8 cellular contexts compared by ENCODE assay signal in genomic region chr14:69261761-69262331, GRCh38. TPM values are rescaled to one million over a fixed set of nuclear protein-coding genes. Genes with fewer than 3 reads are reported as not detected.
DNase-seq lines count a peak whose midpoint lies in the region; ATAC-seq and TF ChIP-seq lines count a peak whose summit lies in the region.

No MANE protein-coding gene starts in this region.

- no peak overlapping the region for H2BK120ac ChIP-seq in mesenchymal stem cell (ENCODE audit: low read depth, low read length)

- H3K4ac ChIP-seq in mesenchymal stem cell (ENCODE audit: low read depth in 1 of 2, low read length in 2 of 2): no peak overlapping the region

- H3K27ac Mint-ChIP-seq in stimulated activated naive CD8-positive, alpha-beta T cell treated with anti-CD3 and anti-CD28 coated beads, Interleukin-15, amount 100 ng/mL, for 72 hours: no peak overlapping the region

- no peak overlapping the region for H4K8ac ChIP-seq in mesenchymal stem cell (ENCODE audit: low read length)

- TF ChIP-seq POLR2A in uterus (IDR thresholded peaks at IDR 0.05) (no peak), thyroid gland (IDR thresholded peaks at IDR 0.05) (no peak)

- H2AK5ac ChIP-seq in mesenchymal stem cell (ENCODE audit: low read length, severe bottlenecking): no peak overlapping the region

- H4K91ac ChIP-seq in mesenchymal stem cell (ENCODE audit: low read length): no peak overlapping the region

- POLR2A ChIA-PET in OCI-LY7 (lab: Charles Lee): no interaction called here

- BruUV-seq in OCI-LY7 (replicated peaks; lab: Mats Ljungman, UMichigan): no TSS peak

- H3K4me1 Mint-ChIP-seq in stimulated activated naive CD8-positive, alpha-beta T cell treated with anti-CD3 and anti-CD28 coated beads, Interleukin-15, amount 100 ng/mL, for 72 hours: peaks cover 8% of the 10 kb centered on the region

- no peaks in the 10 kb centered on the region for H3K9me3 Mint-ChIP-seq in stimulated activated naive CD8-positive, alpha-beta T cell treated with anti-CD3 and anti-CD28 coated beads, Interleukin-15, amount 100 ng/mL, for 72 hours

- 31% methylated on average over 2 of the region's 5 CpGs for WGBS in mesenchymal stem cell
- 58 to 67% methylated on average over 5 of the region's 5 CpGs for WGBS in thyroid gland, 2 donors

- no peaks in the 10 kb centered on the region for H3K79me2 ChIP-seq in OCI-LY7 (ENCODE audit: insufficient read depth, low read depth, low read length)

- H2BK5ac ChIP-seq in mesenchymal stem cell (ENCODE audit: low read depth, low read length, poor library complexity, severe bottlenecking): no peak overlapping the region

- intact Hi-C loops in colonic mucosa (cut with DNase I): no loop called here
- intact Hi-C loops in uterus (cut with DNase I; ENCODE audit: low total_unique reads): no loop called here
- intact Hi-C loops in thyroid gland (cut with DNase I): no loop called here
- intact Hi-C loops in OCI-LY7 (cut with micrococcal nuclease; ENCODE audit: unreplicated experiment): loop anchor here (1.0 kb wide), 1 partner anchor 198 kb away; no protein-coding TSS in a partner anchor

- H3K27me3 ChIP-seq in colonic mucosa (peaks cover 20% of the 10 kb centered on the region), mesenchymal stem cell (ENCODE audit: control insufficient read depth in 1 of 2, insufficient read depth in 1 of 2, low read length in 2 of 2) (peaks cover 26 to 77% of the 10 kb centered on the region in 2 experiments), uterus (peaks cover 0 to 5% of the 10 kb centered on the region in 2 donors), thyroid gland (no peaks in the 10 kb centered on the region)

- peak overlapping the region; percentile 85 to 96 for H3K4me3 Mint-ChIP-seq in stimulated activated naive CD8-positive, alpha-beta T cell treated with anti-CD3 and anti-CD28 coated beads, Interleukin-15, amount 100 ng/mL, for 72 hours

- peaks cover 5% of the 10 kb centered on the region for H3K4me1 ChIP-seq in colonic mucosa
- peaks cover 20% of the 10 kb centered on the region for H3K4me1 ChIP-seq in mesenchymal stem cell (ENCODE audit: control insufficient read depth, insufficient read depth, low read depth, low read length)
- H3K4me1 ChIP-seq in uterus: no peaks in the 10 kb centered on the region
- H3K4me1 ChIP-seq in thyroid gland: peaks cover 6 to 22% of the 10 kb centered on the region in 2 donors
- H3K4me1 ChIP-seq in OCI-LY7 (ENCODE audit: insufficient read depth, low read length, poor library complexity, severe bottlenecking): peaks cover 13% of the 10 kb centered on the region

- TF ChIP-seq CTCF in colonic mucosa (IDR thresholded peaks at IDR 0.05) (no peak), uterus (IDR thresholded peaks at IDR 0.05) (no peak), thyroid gland (IDR thresholded peaks at IDR 0.05) (no peak), OCI-LY7 (conservative IDR thresholded peaks at IDR 0.05; ENCODE audit: low read length) (no peak)

- H4K20me1 ChIP-seq in OCI-LY7 (ENCODE audit: insufficient read depth, low read length): no peaks in the 10 kb centered on the region

- no peak overlapping the region for H3K23ac ChIP-seq in mesenchymal stem cell (ENCODE audit: low read length in 2 of 2)

- H2AFZ ChIP-seq in mesenchymal stem cell (ENCODE audit: low read depth, low read length) (no peak overlapping the region), OCI-LY7 (ENCODE audit: low read length) (no peak overlapping the region)

- H3K9me2 ChIP-seq in OCI-LY7 (ENCODE audit: insufficient read depth, low read length): no peaks in the 10 kb centered on the region

- no peak overlapping the region for H3K4me2 ChIP-seq in mesenchymal stem cell (ENCODE audit: low read length, poor library complexity, severe bottlenecking)
- H3K4me2 ChIP-seq in OCI-LY7 (ENCODE audit: low read length): no peak overlapping the region; the same call in 1 of the 2 replicates

- peaks cover 65% of the 10 kb centered on the region for H3K27me3 Mint-ChIP-seq in stimulated activated naive CD8-positive, alpha-beta T cell treated with anti-CD3 and anti-CD28 coated beads, Interleukin-15, amount 100 ng/mL, for 72 hours

- H3K4me3 ChIP-seq in colonic mucosa (peak overlapping the region; percentile 39), mesenchymal stem cell (ENCODE audit: insufficient read depth in 1 of 2, low read depth in 1 of 2, low read length in 2 of 2) (peak overlapping the region in 1 of 2 experiments; percentile 81), uterus (peak overlapping the region in 1 of 2 donors; percentile 41), thyroid gland (replicated peaks in 1 of 3) (peak overlapping the region in 1 of 3 donors; percentile 42), OCI-LY7 (ENCODE audit: low read depth, low read length, poor library complexity, severe bottlenecking) (no peak overlapping the region)

- H3K18ac ChIP-seq in mesenchymal stem cell (ENCODE audit: low read depth in 1 of 2, low read length in 2 of 2): no peak overlapping the region

- no peak overlapping the region for H2BK15ac ChIP-seq in mesenchymal stem cell (ENCODE audit: low read depth, poor library complexity, severe bottlenecking)

- no peak for ATAC-seq in stimulated activated naive CD8-positive, alpha-beta T cell treated with anti-CD3 and anti-CD28 coated beads, Interleukin-15, amount 100 ng/mL, for 72 hours
- ATAC-seq in stimulated activated naive CD8-positive, alpha-beta T cell treated with anti-CD3 and anti-CD28 coated beads, Interleukin-15, Interleukin-2, amounts not matched to agents 100 U/mL and 50 U/mL, for 24 hours: no peak
- no peak for ATAC-seq in activated CD4-positive, CD25-positive, alpha-beta regulatory T cell treated with anti-CD3 and anti-CD28 coated beads, Interleukin-2, amount 50 U/mL, for 24 hours

- H3K79me1 ChIP-seq in mesenchymal stem cell (replicated peaks; ENCODE audit: low read length, poor library complexity, severe bottlenecking): no peaks in the 10 kb centered on the region

- no peak overlapping the region for H3K14ac ChIP-seq in mesenchymal stem cell (ENCODE audit: low read length in 2 of 2)

- H3K27ac ChIP-seq in colonic mucosa (no peak overlapping the region), mesenchymal stem cell (ENCODE audit: low read length, poor library complexity, severe bottlenecking) (no peak overlapping the region), uterus (peak overlapping the region in 1 of 2 donors; percentile 62), thyroid gland (peak overlapping the region in 1 of 3 donors; percentile 22), OCI-LY7 (ENCODE audit: low read depth, low read length, poor library complexity, severe bottlenecking) (no peak overlapping the region)

- H2BK12ac ChIP-seq in mesenchymal stem cell (ENCODE audit: low read length in 2 of 2): peak overlapping the region in 1 of 2 experiments; percentile 67

- CTCF ChIA-PET in OCI-LY7 (lab: Charles Lee; ENCODE audit: unreplicated experiment): no interaction called here

- H3K36me3 ChIP-seq in colonic mucosa (no peaks in the 10 kb centered on the region), mesenchymal stem cell (ENCODE audit: control insufficient read depth in 1 of 2, insufficient read depth in 2 of 2, low read depth in 1 of 2, low read length in 2 of 2) (peaks cover 0 to 2% of the 10 kb centered on the region in 2 experiments), uterus (no peaks in the 10 kb centered on the region), thyroid gland (no peaks in the 10 kb centered on the region), OCI-LY7 (ENCODE audit: insufficient read depth, low read length) (no peaks in the 10 kb centered on the region)

- H3K9ac ChIP-seq in colonic mucosa (ENCODE audit: low read depth in 2 of 2, low read length in 2 of 2) (peak overlapping the region in 1 of 2 donors; percentile 51), mesenchymal stem cell (ENCODE audit: low read length) (peak overlapping the region; percentile 86)

- no peak for DNase-seq in stimulated activated naive CD8-positive, alpha-beta T cell treated with anti-CD3 and anti-CD28 coated beads, Interleukin-15, amount 100 ng/mL, for 72 hours
- no peak for DNase-seq in stimulated activated naive CD8-positive, alpha-beta T cell treated with anti-CD3 and anti-CD28 coated beads, Interleukin-15, Interleukin-2, amounts not matched to agents 100 U/mL and 50 U/mL, for 24 hours
- DNase-seq in colonic mucosa (peak; percentile 33), mesenchymal stem cell (no peak), uterus (no peak), thyroid gland (no peak), OCI-LY7 (ENCODE audit: low spot score) (no peak)

- H3K9me3 ChIP-seq in colonic mucosa: no peaks in the 10 kb centered on the region
- H3K9me3 ChIP-seq in mesenchymal stem cell (ENCODE audit: control insufficient read depth, low read length): no peaks in the 10 kb centered on the region
- H3K9me3 ChIP-seq in uterus: no peaks in the 10 kb centered on the region
- no peaks in the 10 kb centered on the region for H3K9me3 ChIP-seq in thyroid gland
- H3K9me3 ChIP-seq in OCI-LY7 (ENCODE audit: low read length): no peaks in the 10 kb centered on the region

RNA-seq across cellular contexts. Expression of gene GALNT16, which starts 1.9 kb away (rescaled TPM):
- total RNA-seq in colonic mucosa (1 to 10 TPM in 1 of 2 donors, under 1 TPM in 1; 0.22 to 1.6 TPM), uterus (10 to 100 TPM in 3 of 4 donors, 1 to 10 TPM in 1; 2.1 to 35.9 (median 11.5) TPM), thyroid gland (1 to 10 TPM; 2.2 to 7.1 (median 6.9) TPM), OCI-LY7 (2022) (0.30 TPM in 1 of 2 replicates, not detected in the other)
- polyA plus RNA-seq in mesenchymal stem cell (2013, experiment 1 of 2): 5.4 TPM
- polyA plus RNA-seq in mesenchymal stem cell (2013, experiment 2 of 2): 4.2 TPM
- 0.05 and 0.09 TPM in 2 replicates for total RNA-seq in OCI-LY7 (2014; rRNA removed; shearing (Covaris generic))
